8 cellular contexts compared by ENCODE assay signal in genomic region chr9:14323083-14323968, GRCh38. TPM values are rescaled to one million over a fixed set of nuclear protein-coding genes. Genes with fewer than 3 reads are reported as not detected.
DNase-seq lines count a peak whose midpoint lies in the region; ATAC-seq and TF ChIP-seq lines count a peak whose summit lies in the region.

No MANE protein-coding gene starts in this region.

- intact Hi-C loops in activated CD4-positive, alpha-beta T cell treated with anti-CD3 and anti-CD28 coated beads, Interleukin-2, amount 10 ng/mL, durations not matched to agents 24 days and 14 days (cut with micrococcal nuclease), result loop anchor here (2.0 kb wide), 2 partner anchors 369 to 1229 kb away; partner anchors contain the start of genes CCDC171 and ZDHHC21
- intact Hi-C loops in right lobe of liver (cut with DNase I), result no loop called here

- H3K4me1 Mint-ChIP-seq in activated CD4-positive, alpha-beta T cell treated with anti-CD3 and anti-CD28 coated beads, Interleukin-2, amount 10 ng/mL, durations not matched to agents 24 days and 14 days, result peaks cover 19% of the 10 kb centered on the region
- H3K4me1 Mint-ChIP-seq in type B pancreatic cell (ENCODE audit: unreplicated experiment), result peaks cover 29% of the 10 kb centered on the region

- DNase-seq in activated CD4-positive, alpha-beta T cell treated with anti-CD3 and anti-CD28 coated beads, Interleukin-2, amount 10 ng/mL, durations not matched to agents 24 days and 14 days, result peak; percentile 2
- DNase-seq in activated CD4-positive, alpha-beta T cell treated with anti-CD3 and anti-CD28 coated beads, Interleukin-2, amount 50 U/mL, for 4 hours, result no peak
- DNase-seq in NCI-H146 (lab: John Stamatoyannopoulos, UW) (peak; percentile 49), brain microvascular endothelial cell (no peak), right lobe of liver (no peak), type B pancreatic cell (ENCODE audit: extremely low spot score, unreplicated experiment) (no peak), HuH-7 (ENCODE audit: low spot score) (no peak)

- H3K4me1 ChIP-seq in right lobe of liver, result peaks cover 0 to 32% (median 14%) of the 10 kb centered on the region in 4 donors

- H3K27ac Mint-ChIP-seq in activated CD4-positive, alpha-beta T cell treated with anti-CD3 and anti-CD28 coated beads, Interleukin-2, amount 10 ng/mL, durations not matched to agents 24 days and 14 days, result peak overlapping the region; percentile 76
- peak overlapping the region; percentile 95 for H3K27ac Mint-ChIP-seq in type B pancreatic cell

- H3K27me3 ChIP-seq in brain microvascular endothelial cell (replicated peaks) (no peaks in the 10 kb centered on the region), right lobe of liver (no peaks in the 10 kb centered on the region)

- peaks cover 69% of the 10 kb centered on the region for H3K27me3 Mint-ChIP-seq in activated CD4-positive, alpha-beta T cell treated with anti-CD3 and anti-CD28 coated beads, Interleukin-2, amount 10 ng/mL, durations not matched to agents 24 days and 14 days
- H3K27me3 Mint-ChIP-seq in type B pancreatic cell, result peaks cover 5% of the 10 kb centered on the region

- ATAC-seq in right lobe of liver (peak; percentile 16 to 28 (median 19)), HG03135 (IDR thresholded peaks at IDR 0.05; ENCODE audit: unreplicated experiment) (no peak)

- in situ Hi-C loops in brain microvascular endothelial cell (cut with HindIII; ENCODE audit: low pct_ligation_motif_present, low sequenced_read_pairs), result no loop called here

- peak overlapping the region; percentile 63 for H3K4me3 ChIP-seq in brain microvascular endothelial cell (ENCODE audit: low read depth, low read length)
- peak overlapping the region; percentile 63 to 86 (median 82) for H3K4me3 ChIP-seq in right lobe of liver

- TF ChIP-seq CTCF in brain microvascular endothelial cell (IDR thresholded peaks at IDR 0.05; ENCODE audit: low read depth, low read length, missing control alignments), result no peak
- no peak for TF ChIP-seq CTCF in right lobe of liver (IDR thresholded peaks at IDR 0.05)
- no peak for TF ChIP-seq CTCF in type B pancreatic cell (conservative IDR thresholded peaks at IDR 0.05)

- no peaks in the 10 kb centered on the region for H3K9me3 Mint-ChIP-seq in activated CD4-positive, alpha-beta T cell treated with anti-CD3 and anti-CD28 coated beads, Interleukin-2, amount 10 ng/mL, durations not matched to agents 24 days and 14 days
- H3K9me3 Mint-ChIP-seq in type B pancreatic cell, result no peaks in the 10 kb centered on the region

- no peaks in the 10 kb centered on the region for H3K9me3 ChIP-seq in right lobe of liver

- no peak for TF ChIP-seq POLR2A in right lobe of liver (IDR thresholded peaks at IDR 0.05)

- peaks cover 3% of the 10 kb centered on the region for H3K36me3 Mint-ChIP-seq in activated CD4-positive, alpha-beta T cell treated with anti-CD3 and anti-CD28 coated beads, Interleukin-2, amount 10 ng/mL, durations not matched to agents 24 days and 14 days (ENCODE audit: low read depth)
- no peaks in the 10 kb centered on the region for H3K36me3 Mint-ChIP-seq in type B pancreatic cell

- H3K27ac ChIP-seq in brain microvascular endothelial cell (peak overlapping the region; percentile 81), right lobe of liver (peak overlapping the region; percentile 87 to 95 (median 90))

- H3K4me3 Mint-ChIP-seq in activated CD4-positive, alpha-beta T cell treated with anti-CD3 and anti-CD28 coated beads, Interleukin-2, amount 10 ng/mL, durations not matched to agents 24 days and 14 days, result peak overlapping the region; percentile 86
- peak overlapping the region; percentile 87 for H3K4me3 Mint-ChIP-seq in type B pancreatic cell

- H3K36me3 ChIP-seq in brain microvascular endothelial cell (replicated peaks) (no peaks in the 10 kb centered on the region), right lobe of liver (no peaks in the 10 kb centered on the region)

- 17% methylated on average over 17 of the region's 17 CpGs for whole genome bisulfite sequencing in right lobe of liver (ENCODE audit: insufficient coverage, low coverage, low lambda C conversion rate, missing lambda C conversion rate)

RNA-seq across cellular contexts. Expression of gene NFIB, which starts 9.4 kb away (rescaled TPM):
- total RNA-seq in activated CD4-positive, alpha-beta T cell treated with anti-CD3 and anti-CD28 coated beads, Interleukin-2, amount 10 ng/mL, durations not matched to agents 24 days and 14 days, result not detected in 2 replicates
- total RNA-seq in right lobe of liver (10 to 100 TPM; 23.0 to 45.3 (median 39.6) TPM), type B pancreatic cell (ENCODE audit: low replicate concordance) (62.9 and 76.4 TPM in 2 replicates)

Comparison
In these comparisons a context has a peak if more than half of its experiments do, and no peak if none do; other contexts are left out.
1. DNase-seq: peak in activated CD4-positive, alpha-beta T cell treated with anti-CD3 and anti-CD28 coated beads, Interleukin-2, amount 10 ng/mL, durations not matched to agents 24 days and 14 days (single experiment) and NCI-H146 (single experiment); none in activated CD4-positive, alpha-beta T cell treated with anti-CD3 and anti-CD28 coated beads, Interleukin-2, amount 50 U/mL, for 4 hours (0 of 2), brain microvascular endothelial cell (single experiment), right lobe of liver (0 of 3), type B pancreatic cell (single experiment) and HuH-7 (single experiment).
2. RNA of gene NFIB, which starts 9.4 kb away (total RNA-seq): 62.9 to 76.4 TPM in type B pancreatic cell and 23.0 to 45.3 TPM in right lobe of liver; not detected in activated CD4-positive, alpha-beta T cell treated with anti-CD3 and anti-CD28 coated beads, Interleukin-2, amount 10 ng/mL, durations not matched to agents 24 days and 14 days; every median in the first group is over 10 times any median in the second.